In genomic region chr2:237316339-237316738, GRCh38 we compare ENCODE assay signal across 12 cellular contexts.
DNase-seq lines count a peak whose midpoint lies in the region; ATAC-seq, FAIRE-seq and TF ChIP-seq lines count a peak whose summit lies in the region.
"Had no signal": no experiment of that assay in that cellular context is flagged by ENCODE, and none has a peak within 500 bp of the region (broad histone marks: within the 10 kb centered on the region; RNA-seq: fewer than 3 reads in every experiment).

No MANE protein-coding gene starts in this region.

- H3K4me2 ChIP-seq in GM23248 (ENCODE audit: unreplicated experiment): no peak overlapping the region

- H3K4me1 ChIP-seq in GM23248 (ENCODE audit: insufficient read depth) (peaks cover 39% of the 10 kb centered on the region), lung (ENCODE audit: control insufficient read depth in 2 of 2, insufficient read depth in 2 of 2, low read length in 2 of 2) (peaks cover 0 to 11% of the 10 kb centered on the region in 2 donors), small intestine (ENCODE audit: control insufficient read depth in 2 of 2, insufficient read depth in 1 of 2, low read depth in 1 of 2, low read length in 1 of 2) (peaks cover 0 to 2% of the 10 kb centered on the region in 2 donors), mucosa of descending colon (ENCODE audit: low read depth) (peaks cover 7% of the 10 kb centered on the region)

- H3K9me2 ChIP-seq in GM23248 (ENCODE audit: insufficient read depth): no peaks in the 10 kb centered on the region

- H3K9me3 ChIP-seq in GM23248 (ENCODE audit: low read depth): no peaks in the 10 kb centered on the region
- no peaks in the 10 kb centered on the region for H3K9me3 ChIP-seq in lung (ENCODE audit: control insufficient read depth in 2 of 2, insufficient read depth in 1 of 2, low read length in 1 of 2)
- no peaks in the 10 kb centered on the region for H3K9me3 ChIP-seq in small intestine (ENCODE audit: control insufficient read depth, low read depth)
- no peaks in the 10 kb centered on the region for H3K9me3 ChIP-seq in mucosa of descending colon

- peak overlapping the region; percentile 80; the same call in 1 of the 2 replicates for H3K9ac ChIP-seq in GM23248

- ATAC-seq in lung (ENCODE audit: insufficient read depth, low FRiP score) (no peak), mucosa of descending colon (no peak), GM18907 (IDR thresholded peaks at IDR 0.05; ENCODE audit: unreplicated experiment) (no peak)

- intact Hi-C loops in mucosa of descending colon (cut with DNase I, micrococcal nuclease): loop anchor here in 1 of 2 donors (10.0 kb wide), 1 partner anchor 98 kb away; the partner anchor contains the start of gene COL6A3

- 79 to 81% methylated on average over 6 of the region's 6 CpGs for WGBS in GM23248 (ENCODE audit: low coverage in 1 of 2, low lambda C conversion rate in 2 of 2, missing lambda C conversion rate in 2 of 2), 2 experiments
- WGBS in lung, 2 donors: 77 to 82% methylated on average over 6 of the region's 6 CpGs
- 74 to 77% (median 76%) methylated on average over 6 of the region's 6 CpGs for WGBS in small intestine, 3 donors

- H3K4me3 ChIP-seq in GM23248 (no peak overlapping the region), brain microvascular endothelial cell (ENCODE audit: low read depth, low read length) (no peak overlapping the region), lung (no peak overlapping the region), small intestine (ENCODE audit: low read depth in 1 of 2, low read length in 2 of 2) (no peak overlapping the region), mucosa of descending colon (no peak overlapping the region)

- H3K27me3 ChIP-seq in GM23248 (replicated peaks; ENCODE audit: insufficient read depth) (no peaks in the 10 kb centered on the region), brain microvascular endothelial cell (replicated peaks) (no peaks in the 10 kb centered on the region), lung (ENCODE audit: control insufficient read depth, insufficient read depth) (no peaks in the 10 kb centered on the region), small intestine (ENCODE audit: control insufficient read depth in 2 of 2, insufficient read depth in 2 of 2, low read length in 2 of 2) (no peaks in the 10 kb centered on the region)

- FAIRE-seq in small intestine (lab: Jason Lieb, UNC): no peak
- FAIRE-seq: G401.6 had no signal

- H3F3A ChIP-seq in GM23248 (ENCODE audit: insufficient read depth): peaks cover 77% of the 10 kb centered on the region

- in situ Hi-C loops in GM23248 (cut with MboI) (no loop called here), brain microvascular endothelial cell (cut with HindIII; ENCODE audit: low pct_ligation_motif_present, low sequenced_read_pairs) (no loop called here)

- H3K36me3 ChIP-seq in GM23248 (ENCODE audit: low read depth) (no peaks in the 10 kb centered on the region), brain microvascular endothelial cell (replicated peaks) (no peaks in the 10 kb centered on the region), lung (ENCODE audit: control insufficient read depth in 2 of 2, insufficient read depth in 2 of 2, low read length in 2 of 2) (no peaks in the 10 kb centered on the region), small intestine (ENCODE audit: control insufficient read depth in 2 of 2, insufficient read depth in 2 of 2, low read length in 2 of 2) (no peaks in the 10 kb centered on the region), mucosa of descending colon (ENCODE audit: low read depth) (no peaks in the 10 kb centered on the region)

- no peak overlapping the region for H2AFZ ChIP-seq in GM23248

- TF ChIP-seq CTCF in brain microvascular endothelial cell (IDR thresholded peaks at IDR 0.05; ENCODE audit: low read depth, low read length, missing control alignments): no peak
- no peak for TF ChIP-seq CTCF in lung (IDR thresholded peaks at IDR 0.05; ENCODE audit: control extremely low read depth, extremely low read depth)
- no peak for TF ChIP-seq CTCF in mucosa of descending colon (IDR thresholded peaks at IDR 0.05)

- H3K79me2 ChIP-seq in GM23248 (ENCODE audit: insufficient read depth): no peaks in the 10 kb centered on the region

- H3K27ac ChIP-seq in GM23248 (peak overlapping the region; percentile 86), brain microvascular endothelial cell (peak overlapping the region; percentile 91), lung (ENCODE audit: low read depth in 1 of 2, low read length in 1 of 2) (peak overlapping the region; percentile 53 to 92), small intestine (ENCODE audit: low read depth in 1 of 2, low read length in 1 of 2) (peak overlapping the region; percentile 6 to 89)

- DNase-seq in GM23248 (no peak), brain microvascular endothelial cell (no peak), lung (ENCODE audit: low spot score) (no peak), small intestine (no peak), mucosa of descending colon (no peak), NCI-H2081 (lab: John Stamatoyannopoulos, UW) (no peak)
- no peak for DNase-seq in stimulated activated CD4-positive, alpha-beta T cell treated with anti-CD3 and anti-CD28 coated beads, Interleukin-12 subunit alpha, Interleukin-12 subunit beta, amount 100 ng/mL, for 4 hours
- DNase-seq: activated CD4-positive, alpha-beta T cell treated with anti-CD3 and anti-CD28 coated beads for 4 hours; COR-L47; KBM-7 had no signal

- H4K20me1 ChIP-seq in GM23248 (ENCODE audit: insufficient read depth): no peaks in the 10 kb centered on the region
